Comparison of ENCODE assay signal across 21 cellular contexts in genomic region chr10:1204434-1205326, GRCh38.
"Had no signal": no experiment of that assay in that cellular context is flagged by ENCODE, and none has a peak within 500 bp of the region (broad histone marks: within the 10 kb centered on the region; RNA-seq: fewer than 3 reads in every experiment).

No MANE protein-coding gene starts in this region.

- H3K27ac ChIP-seq: ascending aorta, SJCRH30 had no signal

- H3K27ac Mint-ChIP-seq: activated naive CD4-positive, alpha-beta T cell treated with anti-CD3 and anti-CD28 coated beads, Interleukin-2, amount 50 U/mL, for 24 hours; activated T-helper 1 cell treated with anti-CD3 and anti-CD28 coated beads, Interleukin-12 subunit alpha, Interleukin-12 subunit beta, Interleukin-2, Interleukin-4 antibody, amounts not matched to agents 30 ng/mL and 10 ng/mL and 1 ng/mL, durations not matched to agents 14 hours and 24 hours and 36 hours; nephron progenitor cell; stimulated activated memory B cell treated with anti-CD40 and anti-IgM and Interleukin-4, amounts not matched to agents 10 μg/mL and 1 μg/mL and 100 μg/mL, for 72 hours had no signal

- H3K27me3 Mint-ChIP-seq: activated naive CD4-positive, alpha-beta T cell treated with anti-CD3 and anti-CD28 coated beads, Interleukin-2, amount 50 U/mL, for 24 hours had no signal

- H3K36me3 ChIP-seq: ascending aorta, SJCRH30 had no signal

- DNase-seq: activated CD4-positive, alpha-beta T cell treated with anti-CD3 and anti-CD28 coated beads for 1 hour; activated CD4-positive, alpha-beta T cell treated with anti-CD3 and anti-CD28 coated beads, Interleukin-2, amount 50 U/mL, for 48 hours; activated gamma-delta T cell; cortex of kidney; effector CD4-positive, alpha-beta T cell; foreskin melanocyte; left cardiac atrium; mesenchymal stem cell; nephron progenitor cell; nucleus accumbens; SJCRH30; small intestine; stimulated activated CD4-positive, alpha-beta T cell treated with anti-CD3 and anti-CD28 coated beads, Interleukin-2, amount 100 ng/mL, for 24 hours; T-helper 1 cell had no signal

- H3K4me3 ChIP-seq: ascending aorta, mucosa of descending colon, SJCRH30 had no signal

- H3K9me3 Mint-ChIP-seq: activated naive CD4-positive, alpha-beta T cell treated with anti-CD3 and anti-CD28 coated beads, Interleukin-2, amount 50 U/mL, for 24 hours; activated T-helper 1 cell treated with anti-CD3 and anti-CD28 coated beads, Interleukin-12 subunit alpha, Interleukin-12 subunit beta, Interleukin-2, Interleukin-4 antibody, amounts not matched to agents 30 ng/mL and 10 ng/mL and 1 ng/mL, durations not matched to agents 14 hours and 24 hours and 36 hours; nephron progenitor cell had no signal

- H3K4me1 ChIP-seq: ascending aorta, SJCRH30 had no signal

- H3K4me3 Mint-ChIP-seq: activated naive CD4-positive, alpha-beta T cell treated with anti-CD3 and anti-CD28 coated beads, Interleukin-2, amount 50 U/mL, for 24 hours; activated T-helper 1 cell treated with anti-CD3 and anti-CD28 coated beads, Interleukin-12 subunit alpha, Interleukin-12 subunit beta, Interleukin-2, Interleukin-4 antibody, amounts not matched to agents 30 ng/mL and 10 ng/mL and 1 ng/mL, durations not matched to agents 14 hours and 24 hours and 36 hours; nephron progenitor cell; stimulated activated memory B cell treated with anti-CD40 and anti-IgM and Interleukin-4, amounts not matched to agents 10 μg/mL and 1 μg/mL and 100 μg/mL, for 72 hours had no signal

- H3K27me3 ChIP-seq: ascending aorta, SJCRH30 had no signal

- H3K36me3 Mint-ChIP-seq: activated naive CD4-positive, alpha-beta T cell treated with anti-CD3 and anti-CD28 coated beads, Interleukin-2, amount 50 U/mL, for 24 hours; stimulated activated memory B cell treated with anti-CD40 and anti-IgM and Interleukin-4, amounts not matched to agents 10 μg/mL and 1 μg/mL and 100 μg/mL, for 72 hours had no signal

- H3K4me1 Mint-ChIP-seq: activated naive CD4-positive, alpha-beta T cell treated with anti-CD3 and anti-CD28 coated beads, Interleukin-2, amount 50 U/mL, for 24 hours; nephron progenitor cell; stimulated activated memory B cell treated with anti-CD40 and anti-IgM and Interleukin-4, amounts not matched to agents 10 μg/mL and 1 μg/mL and 100 μg/mL, for 72 hours had no signal

- FAIRE-seq: small intestine, urothelium cell line had no signal

- ATAC-seq: left cardiac atrium; mucosa of descending colon; sciatic nerve; stimulated activated memory B cell treated with anti-CD40 and anti-IgM and Interleukin-4, amounts not matched to agents 10 μg/mL and 1 μg/mL and 100 μg/mL, for 72 hours had no signal

- H3K9me3 ChIP-seq: ascending aorta, mucosa of descending colon, SJCRH30 had no signal
